1 cellular context compared by ENCODE assay signal in the genomic region with DNA sequence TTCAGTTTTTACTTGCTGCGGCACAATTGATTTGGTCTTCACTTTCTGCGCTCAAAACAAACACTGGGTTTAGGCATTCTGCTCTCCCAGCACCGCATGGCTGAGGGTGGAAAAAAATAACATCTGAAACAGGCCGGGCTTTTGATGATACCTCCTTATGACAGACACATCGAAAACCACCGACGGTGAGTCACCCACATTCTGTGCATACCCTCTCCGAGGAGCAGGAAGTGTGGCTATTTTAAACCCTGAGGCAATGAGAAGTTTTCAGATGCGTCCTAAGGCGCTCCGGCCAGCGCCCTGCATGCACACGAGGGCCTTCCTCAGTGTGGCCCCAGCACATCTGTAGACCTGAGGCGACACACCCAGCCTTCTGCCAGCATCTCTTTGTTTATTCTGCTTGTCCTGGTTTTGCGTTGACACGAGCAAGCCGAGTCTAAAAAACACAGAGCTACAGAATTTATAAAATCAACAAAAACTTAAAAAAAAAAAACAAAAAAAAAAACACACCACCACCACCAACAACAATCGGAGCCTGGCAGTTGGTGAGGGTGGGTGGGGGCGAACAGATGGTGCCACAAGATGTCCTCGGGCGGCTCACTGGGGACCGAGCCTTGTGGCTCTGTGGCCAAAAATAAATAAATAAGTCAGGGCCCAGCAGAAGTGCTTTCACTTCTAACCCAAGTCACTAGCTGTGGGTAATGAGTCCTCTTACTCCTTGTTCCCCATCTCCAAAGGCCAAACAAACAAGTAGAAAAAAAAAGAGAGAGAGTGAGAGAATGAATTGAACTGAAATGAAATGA.
A peak's percentile ranks its signal among the peaks of the same experiment; 100 is the strongest.
TF ChIP-seq lines count a peak whose summit lies in the region.

No MANE protein-coding gene starts in this region.

TF ChIP-seq in GM12878, 131 proteins besides CTCF, POLR2A, EP300 and RAD21 (continued from another document and continues in another):
- TF ChIP-seq IRF4 (IDR thresholded peaks at IDR 0.05; ENCODE audit: low read depth, low read length), result 0 out of 2 replicates have a peak, but pooled peaks have one; percentile 35
- TF ChIP-seq NR2F1 (conservative IDR thresholded peaks at IDR 0.05), result peak; percentile 74
- no peak for TF ChIP-seq FOS (IDR thresholded peaks at IDR 0.05; ENCODE audit: borderline replicate concordance, extremely low read depth, insufficient read length)
- peak; percentile 17 for TF ChIP-seq SMAD1 (IDR thresholded peaks at IDR 0.05; ENCODE audit: low read depth, partially characterized antibody)
- no peak for TF ChIP-seq KDM1A (IDR thresholded peaks at IDR 0.05; ENCODE audit: borderline replicate concordance)
- TF ChIP-seq YBX1 (IDR thresholded peaks at IDR 0.05), result no peak
- peak; percentile 80; the same call in 1 of the 2 replicates for TF ChIP-seq ASH2L (IDR thresholded peaks at IDR 0.05; ENCODE audit: borderline replicate concordance, low read depth)
- TF ChIP-seq, protein P1, sequence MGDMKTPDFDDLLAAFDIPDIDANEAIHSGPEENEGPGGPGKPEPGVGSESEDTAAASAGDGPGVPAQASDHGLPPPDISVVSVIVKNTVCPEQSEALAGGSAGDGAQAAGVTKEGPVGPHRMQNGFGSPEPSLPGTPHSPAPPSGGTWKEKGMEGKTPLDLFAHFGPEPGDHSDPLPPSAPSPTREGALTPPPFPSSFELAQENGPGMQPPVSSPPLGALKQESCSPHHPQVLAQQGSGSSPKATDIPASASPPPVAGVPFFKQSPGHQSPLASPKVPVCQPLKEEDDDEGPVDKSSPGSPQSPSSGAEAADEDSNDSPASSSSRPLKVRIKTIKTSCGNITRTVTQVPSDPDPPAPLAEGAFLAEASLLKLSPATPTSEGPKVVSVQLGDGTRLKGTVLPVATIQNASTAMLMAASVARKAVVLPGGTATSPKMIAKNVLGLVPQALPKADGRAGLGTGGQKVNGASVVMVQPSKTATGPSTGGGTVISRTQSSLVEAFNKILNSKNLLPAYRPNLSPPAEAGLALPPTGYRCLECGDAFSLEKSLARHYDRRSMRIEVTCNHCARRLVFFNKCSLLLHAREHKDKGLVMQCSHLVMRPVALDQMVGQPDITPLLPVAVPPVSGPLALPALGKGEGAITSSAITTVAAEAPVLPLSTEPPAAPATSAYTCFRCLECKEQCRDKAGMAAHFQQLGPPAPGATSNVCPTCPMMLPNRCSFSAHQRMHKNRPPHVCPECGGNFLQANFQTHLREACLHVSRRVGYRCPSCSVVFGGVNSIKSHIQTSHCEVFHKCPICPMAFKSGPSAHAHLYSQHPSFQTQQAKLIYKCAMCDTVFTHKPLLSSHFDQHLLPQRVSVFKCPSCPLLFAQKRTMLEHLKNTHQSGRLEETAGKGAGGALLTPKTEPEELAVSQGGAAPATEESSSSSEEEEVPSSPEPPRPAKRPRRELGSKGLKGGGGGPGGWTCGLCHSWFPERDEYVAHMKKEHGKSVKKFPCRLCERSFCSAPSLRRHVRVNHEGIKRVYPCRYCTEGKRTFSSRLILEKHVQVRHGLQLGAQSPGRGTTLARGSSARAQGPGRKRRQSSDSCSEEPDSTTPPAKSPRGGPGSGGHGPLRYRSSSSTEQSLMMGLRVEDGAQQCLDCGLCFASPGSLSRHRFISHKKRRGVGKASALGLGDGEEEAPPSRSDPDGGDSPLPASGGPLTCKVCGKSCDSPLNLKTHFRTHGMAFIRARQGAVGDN (IDR thresholded peaks at IDR 0.05), result peak; percentile 94
- no peak for TF ChIP-seq SUZ12 (IDR thresholded peaks at IDR 0.05; ENCODE audit: unreplicated experiment)
- peak; percentile 71 for TF ChIP-seq TCF12 (IDR thresholded peaks at IDR 0.05; ENCODE audit: low read depth, low read length)
- TF ChIP-seq, protein P2, sequence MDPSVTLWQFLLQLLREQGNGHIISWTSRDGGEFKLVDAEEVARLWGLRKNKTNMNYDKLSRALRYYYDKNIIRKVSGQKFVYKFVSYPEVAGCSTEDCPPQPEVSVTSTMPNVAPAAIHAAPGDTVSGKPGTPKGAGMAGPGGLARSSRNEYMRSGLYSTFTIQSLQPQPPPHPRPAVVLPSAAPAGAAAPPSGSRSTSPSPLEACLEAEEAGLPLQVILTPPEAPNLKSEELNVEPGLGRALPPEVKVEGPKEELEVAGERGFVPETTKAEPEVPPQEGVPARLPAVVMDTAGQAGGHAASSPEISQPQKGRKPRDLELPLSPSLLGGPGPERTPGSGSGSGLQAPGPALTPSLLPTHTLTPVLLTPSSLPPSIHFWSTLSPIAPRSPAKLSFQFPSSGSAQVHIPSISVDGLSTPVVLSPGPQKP (IDR thresholded peaks at IDR 0.05; ENCODE audit: low read depth, low read length), result peak; percentile 29; the same call in 1 of the 2 replicates
- TF ChIP-seq RAD51 (IDR thresholded peaks at IDR 0.05), result peak; percentile 40; the same call in 1 of the 2 replicates
- TF ChIP-seq, protein P3, sequence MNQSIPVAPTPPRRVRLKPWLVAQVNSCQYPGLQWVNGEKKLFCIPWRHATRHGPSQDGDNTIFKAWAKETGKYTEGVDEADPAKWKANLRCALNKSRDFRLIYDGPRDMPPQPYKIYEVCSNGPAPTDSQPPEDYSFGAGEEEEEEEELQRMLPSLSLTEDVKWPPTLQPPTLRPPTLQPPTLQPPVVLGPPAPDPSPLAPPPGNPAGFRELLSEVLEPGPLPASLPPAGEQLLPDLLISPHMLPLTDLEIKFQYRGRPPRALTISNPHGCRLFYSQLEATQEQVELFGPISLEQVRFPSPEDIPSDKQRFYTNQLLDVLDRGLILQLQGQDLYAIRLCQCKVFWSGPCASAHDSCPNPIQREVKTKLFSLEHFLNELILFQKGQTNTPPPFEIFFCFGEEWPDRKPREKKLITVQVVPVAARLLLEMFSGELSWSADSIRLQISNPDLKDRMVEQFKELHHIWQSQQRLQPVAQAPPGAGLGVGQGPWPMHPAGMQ (IDR thresholded peaks at IDR 0.05; ENCODE audit: borderline replicate concordance), result no peak
- no peak for TF ChIP-seq ZZZ3 (IDR thresholded peaks at IDR 0.05; ENCODE audit: control insufficient read depth, insufficient read length, low read depth)
- no peak for TF ChIP-seq KAT2A (conservative IDR thresholded peaks at IDR 0.05; ENCODE audit: control insufficient read depth, low read depth, low read length)
- TF ChIP-seq RUNX3 (IDR thresholded peaks at IDR 0.05; ENCODE audit: low read length), result peak; percentile 95
- TF ChIP-seq IKZF1 (conservative IDR thresholded peaks at IDR 0.05), result peak; percentile 97
- no peak for TF ChIP-seq HCFC1 (IDR thresholded peaks at IDR 0.05; ENCODE audit: low read length)
- peak; percentile 96 to 97 for TF ChIP-seq IKZF2 (IDR thresholded peaks at IDR 0.05)
- no peak for TF ChIP-seq RELA (IDR thresholded peaks at IDR 0.05; ENCODE audit: borderline replicate concordance, partially characterized antibody)
- TF ChIP-seq JUND (IDR thresholded peaks at IDR 0.05; ENCODE audit: low read depth, low read length), result peak; percentile 82
- TF ChIP-seq MXI1 (IDR thresholded peaks at IDR 0.05; ENCODE audit: low read depth, low read length), result peak; percentile 83
- TF ChIP-seq, protein P4, sequence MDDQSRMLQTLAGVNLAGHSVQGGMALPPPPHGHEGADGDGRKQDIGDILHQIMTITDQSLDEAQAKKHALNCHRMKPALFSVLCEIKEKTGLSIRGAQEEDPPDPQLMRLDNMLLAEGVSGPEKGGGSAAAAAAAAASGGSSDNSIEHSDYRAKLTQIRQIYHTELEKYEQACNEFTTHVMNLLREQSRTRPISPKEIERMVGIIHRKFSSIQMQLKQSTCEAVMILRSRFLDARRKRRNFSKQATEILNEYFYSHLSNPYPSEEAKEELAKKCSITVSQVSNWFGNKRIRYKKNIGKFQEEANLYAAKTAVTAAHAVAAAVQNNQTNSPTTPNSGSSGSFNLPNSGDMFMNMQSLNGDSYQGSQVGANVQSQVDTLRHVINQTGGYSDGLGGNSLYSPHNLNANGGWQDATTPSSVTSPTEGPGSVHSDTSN (IDR thresholded peaks at IDR 0.05; ENCODE audit: insufficient replicate concordance, low read depth, low read length), result peak; percentile 79
- peak; percentile 50; the same call in 1 of the 2 replicates for TF ChIP-seq SPI1 (IDR thresholded peaks at IDR 0.05; ENCODE audit: borderline replicate concordance, insufficient read depth, low read depth, low read length)
- no peak for TF ChIP-seq CHD4 (IDR thresholded peaks at IDR 0.05)
- TF ChIP-seq ZNF384 (IDR thresholded peaks at IDR 0.05; ENCODE audit: borderline replicate concordance, low read depth, low read length), result peak; percentile 86
- TF ChIP-seq, protein P5, sequence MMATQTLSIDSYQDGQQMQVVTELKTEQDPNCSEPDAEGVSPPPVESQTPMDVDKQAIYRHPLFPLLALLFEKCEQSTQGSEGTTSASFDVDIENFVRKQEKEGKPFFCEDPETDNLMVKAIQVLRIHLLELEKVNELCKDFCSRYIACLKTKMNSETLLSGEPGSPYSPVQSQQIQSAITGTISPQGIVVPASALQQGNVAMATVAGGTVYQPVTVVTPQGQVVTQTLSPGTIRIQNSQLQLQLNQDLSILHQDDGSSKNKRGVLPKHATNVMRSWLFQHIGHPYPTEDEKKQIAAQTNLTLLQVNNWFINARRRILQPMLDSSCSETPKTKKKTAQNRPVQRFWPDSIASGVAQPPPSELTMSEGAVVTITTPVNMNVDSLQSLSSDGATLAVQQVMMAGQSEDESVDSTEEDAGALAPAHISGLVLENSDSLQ (IDR thresholded peaks at IDR 0.05), result peak; percentile 95
- TF ChIP-seq MTA3 (IDR thresholded peaks at IDR 0.05; ENCODE audit: borderline replicate concordance, low read length), result no peak; the same call in 1 of the 2 replicates
- TF ChIP-seq SUPT20H (IDR thresholded peaks at IDR 0.05; ENCODE audit: borderline replicate concordance, control insufficient read depth, low read depth, low read length), result no peak
- TF ChIP-seq PAX5 (IDR thresholded peaks at IDR 0.05; ENCODE audit: borderline replicate concordance, low read depth, low read length), result peak; percentile 87
- TF ChIP-seq, protein P6, sequence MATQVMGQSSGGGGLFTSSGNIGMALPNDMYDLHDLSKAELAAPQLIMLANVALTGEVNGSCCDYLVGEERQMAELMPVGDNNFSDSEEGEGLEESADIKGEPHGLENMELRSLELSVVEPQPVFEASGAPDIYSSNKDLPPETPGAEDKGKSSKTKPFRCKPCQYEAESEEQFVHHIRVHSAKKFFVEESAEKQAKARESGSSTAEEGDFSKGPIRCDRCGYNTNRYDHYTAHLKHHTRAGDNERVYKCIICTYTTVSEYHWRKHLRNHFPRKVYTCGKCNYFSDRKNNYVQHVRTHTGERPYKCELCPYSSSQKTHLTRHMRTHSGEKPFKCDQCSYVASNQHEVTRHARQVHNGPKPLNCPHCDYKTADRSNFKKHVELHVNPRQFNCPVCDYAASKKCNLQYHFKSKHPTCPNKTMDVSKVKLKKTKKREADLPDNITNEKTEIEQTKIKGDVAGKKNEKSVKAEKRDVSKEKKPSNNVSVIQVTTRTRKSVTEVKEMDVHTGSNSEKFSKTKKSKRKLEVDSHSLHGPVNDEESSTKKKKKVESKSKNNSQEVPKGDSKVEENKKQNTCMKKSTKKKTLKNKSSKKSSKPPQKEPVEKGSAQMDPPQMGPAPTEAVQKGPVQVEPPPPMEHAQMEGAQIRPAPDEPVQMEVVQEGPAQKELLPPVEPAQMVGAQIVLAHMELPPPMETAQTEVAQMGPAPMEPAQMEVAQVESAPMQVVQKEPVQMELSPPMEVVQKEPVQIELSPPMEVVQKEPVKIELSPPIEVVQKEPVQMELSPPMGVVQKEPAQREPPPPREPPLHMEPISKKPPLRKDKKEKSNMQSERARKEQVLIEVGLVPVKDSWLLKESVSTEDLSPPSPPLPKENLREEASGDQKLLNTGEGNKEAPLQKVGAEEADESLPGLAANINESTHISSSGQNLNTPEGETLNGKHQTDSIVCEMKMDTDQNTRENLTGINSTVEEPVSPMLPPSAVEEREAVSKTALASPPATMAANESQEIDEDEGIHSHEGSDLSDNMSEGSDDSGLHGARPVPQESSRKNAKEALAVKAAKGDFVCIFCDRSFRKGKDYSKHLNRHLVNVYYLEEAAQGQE (IDR thresholded peaks at IDR 0.05; ENCODE audit: low read depth, low read length), result no peak
- TF ChIP-seq WRNIP1 (IDR thresholded peaks at IDR 0.05; ENCODE audit: borderline replicate concordance, low read depth, low read length), result peak; percentile 66; the same call in 1 of the 2 replicates
- peak; percentile 94 for TF ChIP-seq DPF2 (IDR thresholded peaks at IDR 0.05)
- TF ChIP-seq SMAD5 (IDR thresholded peaks at IDR 0.05; ENCODE audit: low read depth), result no peak
- TF ChIP-seq FOXM1 (IDR thresholded peaks at IDR 0.05; ENCODE audit: low read depth, low read length), result peak; percentile 92
- TF ChIP-seq CREB1 (IDR thresholded peaks at IDR 0.05; ENCODE audit: low read depth), result peak; percentile 58
- no peak for TF ChIP-seq ZNF622 (IDR thresholded peaks at IDR 0.05)
- TF ChIP-seq SMARCA5 (IDR thresholded peaks at IDR 0.05), result 0 out of 2 replicates have a peak, but pooled peaks have one; percentile 55
- TF ChIP-seq POLR2AphosphoS2 (IDR thresholded peaks at IDR 0.05; ENCODE audit: low read depth, low read length), result no peak; the same call in 1 of the 2 replicates
- TF ChIP-seq, protein P7, sequence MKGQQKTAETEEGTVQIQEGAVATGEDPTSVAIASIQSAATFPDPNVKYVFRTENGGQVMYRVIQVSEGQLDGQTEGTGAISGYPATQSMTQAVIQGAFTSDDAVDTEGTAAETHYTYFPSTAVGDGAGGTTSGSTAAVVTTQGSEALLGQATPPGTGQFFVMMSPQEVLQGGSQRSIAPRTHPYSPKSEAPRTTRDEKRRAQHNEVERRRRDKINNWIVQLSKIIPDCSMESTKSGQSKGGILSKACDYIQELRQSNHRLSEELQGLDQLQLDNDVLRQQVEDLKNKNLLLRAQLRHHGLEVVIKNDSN (IDR thresholded peaks at IDR 0.05; ENCODE audit: borderline replicate concordance, extremely low read length, insufficient read depth, low read depth, low read length), result no peak
- TF ChIP-seq, protein P8, sequence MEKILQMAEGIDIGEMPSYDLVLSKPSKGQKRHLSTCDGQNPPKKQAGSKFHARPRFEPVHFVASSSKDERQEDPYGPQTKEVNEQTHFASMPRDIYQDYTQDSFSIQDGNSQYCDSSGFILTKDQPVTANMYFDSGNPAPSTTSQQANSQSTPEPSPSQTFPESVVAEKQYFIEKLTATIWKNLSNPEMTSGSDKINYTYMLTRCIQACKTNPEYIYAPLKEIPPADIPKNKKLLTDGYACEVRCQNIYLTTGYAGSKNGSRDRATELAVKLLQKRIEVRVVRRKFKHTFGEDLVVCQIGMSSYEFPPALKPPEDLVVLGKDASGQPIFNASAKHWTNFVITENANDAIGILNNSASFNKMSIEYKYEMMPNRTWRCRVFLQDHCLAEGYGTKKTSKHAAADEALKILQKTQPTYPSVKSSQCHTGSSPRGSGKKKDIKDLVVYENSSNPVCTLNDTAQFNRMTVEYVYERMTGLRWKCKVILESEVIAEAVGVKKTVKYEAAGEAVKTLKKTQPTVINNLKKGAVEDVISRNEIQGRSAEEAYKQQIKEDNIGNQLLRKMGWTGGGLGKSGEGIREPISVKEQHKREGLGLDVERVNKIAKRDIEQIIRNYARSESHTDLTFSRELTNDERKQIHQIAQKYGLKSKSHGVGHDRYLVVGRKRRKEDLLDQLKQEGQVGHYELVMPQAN (conservative IDR thresholded peaks at IDR 0.05), result no peak
